In genomic region chr2:68368657-68369339, GRCh38 we compare ENCODE assay signal across 9 cellular contexts. TPM values are rescaled to one million over a fixed set of nuclear protein-coding genes. Genes with fewer than 3 reads are reported as not detected.
DNase-seq lines count a peak whose midpoint lies in the region; ATAC-seq, FAIRE-seq and TF ChIP-seq lines count a peak whose summit lies in the region.
"Had no signal": no experiment of that assay in that cellular context is flagged by ENCODE, and none has a peak within 500 bp of the region (broad histone marks: within the 10 kb centered on the region; RNA-seq: fewer than 3 reads in every experiment).

No MANE protein-coding gene starts in this region.

- TF ChIP-seq CTCF in A549 (IDR thresholded peaks at IDR 0.05) (no peak), astrocyte of the cerebellum (IDR thresholded peaks at IDR 0.05; ENCODE audit: low read depth, low read length, missing control alignments) (no peak)

- H3K4me1 ChIP-seq in A549 = no peaks in the 10 kb centered on the region

- intact Hi-C loops in cardiac septum (cut with DNase I) = no loop called here

- CTCF ChIA-PET in A549 (lab: Yijun Ruan, JAX) = interaction anchor here (0.9 to 1.2 kb wide), 2 partner anchors 17 to 28 kb away, joined by 3 read pairs; no protein-coding TSS in a partner anchor

- DNase-seq in A549 (ENCODE audit: low read depth in 1 of 2, low spot score in 1 of 2) (peak in 1 of 2 experiments; percentile 27), GOT3 (lab: John Stamatoyannopoulos, UW) (peak; percentile 41), astrocyte of the cerebellum (ENCODE audit: low read depth) (peak; percentile 72), medulla oblongata (ENCODE audit: extremely low spot score) (peak; percentile 67), cardiac septum (ENCODE audit: low spot score) (no peak), NCI-H146 (lab: John Stamatoyannopoulos, UW) (no peak)

- no peak overlapping the region for H3K27ac ChIP-seq in A549

- WGBS in A549 (ENCODE audit: missing lambda C conversion rate) = 56% methylated on average over 7 of the region's 7 CpGs

- no peak for FAIRE-seq in A549 (lab: Jason Lieb, UNC)
- FAIRE-seq: G401.6 had no signal

- no peak for TF ChIP-seq POLR2A in A549 (IDR thresholded peaks at IDR 0.05; ENCODE audit: low read length)

- H3K9me3 ChIP-seq in A549 = no peaks in the 10 kb centered on the region

- POLR2A ChIA-PET in A549 (lab: Yijun Ruan, JAX) = no interaction called here

- H3K4me3 ChIP-seq in A549 = no peak overlapping the region
- H3K4me3 ChIP-seq in astrocyte of the cerebellum (ENCODE audit: low read depth, low read length) = no peak overlapping the region

- in situ Hi-C loops in astrocyte of the cerebellum (cut with HindIII; ENCODE audit: low sequenced_read_pairs) = no loop called here

- H3K4me2 ChIP-seq in A549 = no peak overlapping the region

- ATAC-seq in A549 (peak; percentile 52 to 61; a peak in 5 of 6 replicates), HG03039 (IDR thresholded peaks at IDR 0.05; ENCODE audit: unreplicated experiment) (no peak), GM21360 (IDR thresholded peaks at IDR 0.05; ENCODE audit: unreplicated experiment) (no peak)

- TF ChIP-seq EP300 in A549 (IDR thresholded peaks at IDR 0.05) = no peak

- TF ChIP-seq RAD21 in A549 (conservative IDR thresholded peaks at IDR 0.05 in 1 of 2, IDR thresholded peaks at IDR 0.05 in 1 of 2) = no peak

TF ChIP-seq in A549, 52 proteins besides CTCF, POLR2A, EP300 and RAD21:
- TF ChIP-seq TFCP2L1 (CRISPR knock-in tag; IDR thresholded peaks at IDR 0.05) (no peak), EHMT2 (IDR thresholded peaks at IDR 0.05; ENCODE audit: low read depth) (no peak), GATA3 (IDR thresholded peaks at IDR 0.05; ENCODE audit: borderline replicate concordance) (no peak), CEBPB (IDR thresholded peaks at IDR 0.05) (no peak), ZC3H11A (IDR thresholded peaks at IDR 0.05) (no peak), TP53 (CRISPR knock-in tag; IDR thresholded peaks at IDR 0.05) (no peak), KDM5A (IDR thresholded peaks at IDR 0.05) (no peak), BHLHE40 (IDR thresholded peaks at IDR 0.05; ENCODE audit: low read depth, low read length) (no peak), NR3C1 (IDR thresholded peaks at IDR 0.05) (no peak)
TF ChIP-seq in A549: peak in this region for 0.

RNA-seq across cellular contexts. Expression of gene PLEK, which starts 3.7 kb away (rescaled TPM):
- polyA plus RNA-seq in A549 (2011; rRNA removed) = not detected in 2 replicates
- polyA plus RNA-seq in A549 (2012; cell fraction: cytosol; rRNA removed) = not detected in 2 replicates
- polyA plus RNA-seq in A549 (2012; cell fraction: nucleus; rRNA removed) = not detected in 2 replicates
- 0.04 TPM in 1 of 3 replicates, not detected in the others for polyA plus RNA-seq in A549 (2017; fragmentation: RNase III; extraction: RNeasy Plus Mini Kit Qiagen cat#74134 plus additional on column Dnase treatment)
- not detected in 2 replicates for polyA minus RNA-seq in A549 (2011; rRNA and poly(A)+ RNA removed)
- 3.7 TPM for total RNA-seq in cardiac septum

RNA-seq across cellular contexts. Expression of gene CNRIP1, which starts 49.0 kb away (rescaled TPM):
- polyA plus RNA-seq in A549 (2011; rRNA removed) = 0.93 and 1.2 TPM in 2 replicates
- 0.63 and 0.97 TPM in 2 replicates for polyA plus RNA-seq in A549 (2012; cell fraction: cytosol; rRNA removed)
- polyA plus RNA-seq in A549 (2012; cell fraction: nucleus; rRNA removed) = 0.44 and 0.47 TPM in 2 replicates
- 2.3 to 2.9 TPM (median 2.6 TPM) in 3 replicates for polyA plus RNA-seq in A549 (2017; fragmentation: RNase III; extraction: RNeasy Plus Mini Kit Qiagen cat#74134 plus additional on column Dnase treatment)
- polyA minus RNA-seq in A549 (2011; rRNA and poly(A)+ RNA removed) = 0.33 and 0.58 TPM in 2 replicates
- total RNA-seq in cardiac septum = 10.1 TPM

Comparison
In these comparisons a context has a peak if more than half of its experiments do, and no peak if none do; other contexts are left out.
1. ATAC-seq: peak in A549 (2 of 2); none in HG03039 (single experiment) and GM21360 (single experiment).
2. DNase-seq: peak in GOT3 (single experiment), astrocyte of the cerebellum (single experiment) and medulla oblongata (single experiment); none in cardiac septum (single experiment) and NCI-H146 (single experiment).